Comparison of ENCODE assay signal across 20 cellular contexts in the genomic region with DNA sequence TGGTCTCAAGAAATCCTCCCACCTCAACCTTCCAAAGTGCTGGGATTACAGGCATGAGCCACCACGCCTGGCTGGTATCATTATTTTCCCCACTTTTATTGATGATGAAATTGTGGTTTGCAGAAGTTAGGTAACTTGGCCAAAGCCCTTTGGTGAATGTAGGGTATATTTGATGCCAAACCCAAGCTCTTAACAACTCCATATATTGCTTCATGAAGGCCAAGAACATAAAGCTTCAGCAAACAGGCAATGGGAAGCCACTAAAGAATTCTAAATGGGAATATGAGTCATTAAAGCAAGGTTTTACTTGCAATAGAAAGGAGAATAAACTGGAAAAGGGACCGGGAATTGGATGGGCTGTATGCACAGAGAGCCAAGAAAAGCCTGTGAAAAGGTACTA.
DNase-seq lines count a peak whose midpoint lies in the region; FAIRE-seq and TF ChIP-seq lines count a peak whose summit lies in the region.
"Had no signal": no experiment of that assay in that cellular context is flagged by ENCODE, and none has a peak within 500 bp of the region (broad histone marks: within the 10 kb centered on the region; RNA-seq: fewer than 3 reads in every experiment).

No MANE protein-coding gene starts in this region.

- TF ChIP-seq CTCF in AG10803 (conservative IDR thresholded peaks at IDR 0.05; ENCODE audit: low read length) (no peak), bronchial epithelial cell (IDR thresholded peaks at IDR 0.05; ENCODE audit: insufficient read depth, low read length, severe bottlenecking) (no peak), hepatocyte (IDR thresholded peaks at IDR 0.05; ENCODE audit: poor library complexity) (no peak)

- H3K9me3 ChIP-seq in GM23248 (ENCODE audit: low read depth) (no peaks in the 10 kb centered on the region), mesenchymal stem cell (ENCODE audit: control insufficient read depth, low read length) (no peaks in the 10 kb centered on the region), hepatocyte (ENCODE audit: low read depth) (no peaks in the 10 kb centered on the region)
- H3K9me3 ChIP-seq: HAP-1 had no signal

- no peak overlapping the region for H2BK15ac ChIP-seq in mesenchymal stem cell (ENCODE audit: low read depth, poor library complexity, severe bottlenecking)

- H3K14ac ChIP-seq in mesenchymal stem cell (ENCODE audit: low read length in 2 of 2): no peak overlapping the region

- no peak overlapping the region for H2BK120ac ChIP-seq in mesenchymal stem cell (ENCODE audit: low read depth, low read length)

- H3K27me3 ChIP-seq in GM23248 (replicated peaks; ENCODE audit: insufficient read depth) (no peaks in the 10 kb centered on the region), bronchial epithelial cell (ENCODE audit: control insufficient read depth, insufficient read depth, low read length) (no peaks in the 10 kb centered on the region), mesenchymal stem cell (ENCODE audit: control insufficient read depth in 1 of 2, insufficient read depth in 1 of 2, low read length in 2 of 2) (no peaks in the 10 kb centered on the region), hepatocyte (no peaks in the 10 kb centered on the region)

- no peak overlapping the region for H3K23ac ChIP-seq in mesenchymal stem cell (ENCODE audit: low read length in 2 of 2)

- H2AFZ ChIP-seq in GM23248 (no peak overlapping the region), mesenchymal stem cell (ENCODE audit: low read depth, low read length) (no peak overlapping the region), hepatocyte (no peak overlapping the region)

- H3K27ac ChIP-seq in GM23248: no peak overlapping the region
- peak overlapping the region; percentile 28 for H3K27ac ChIP-seq in mesenchymal stem cell (ENCODE audit: low read length, poor library complexity, severe bottlenecking)
- no peak overlapping the region for H3K27ac ChIP-seq in hepatocyte
- H3K27ac ChIP-seq: KMS-11 had no signal

- no peaks in the 10 kb centered on the region; the same call in 1 of the 2 replicates for H4K20me1 ChIP-seq in GM23248 (ENCODE audit: insufficient read depth)
- no peaks in the 10 kb centered on the region for H4K20me1 ChIP-seq in hepatocyte (ENCODE audit: insufficient read depth, poor library complexity, severe bottlenecking)

- H3K9me2 ChIP-seq in GM23248 (ENCODE audit: insufficient read depth) (no peaks in the 10 kb centered on the region), hepatocyte (replicated peaks; ENCODE audit: insufficient read depth) (no peaks in the 10 kb centered on the region)

- no peak overlapping the region for H3K18ac ChIP-seq in mesenchymal stem cell (ENCODE audit: low read depth in 1 of 2, low read length in 2 of 2)

- no peak overlapping the region for H3K9ac ChIP-seq in GM23248
- H3K9ac ChIP-seq in mesenchymal stem cell (ENCODE audit: low read length): no peak overlapping the region
- H3K9ac ChIP-seq: KMS-11 had no signal

- H3K4me2 ChIP-seq in GM23248 (ENCODE audit: unreplicated experiment) (no peak overlapping the region), mesenchymal stem cell (ENCODE audit: low read length, poor library complexity, severe bottlenecking) (no peak overlapping the region), hepatocyte (no peak overlapping the region)
- H3K4me2 ChIP-seq: KMS-11 had no signal

- in situ Hi-C loops in GM23248 (cut with MboI): no loop called here

- no peak overlapping the region for H2BK12ac ChIP-seq in mesenchymal stem cell (ENCODE audit: low read length in 2 of 2)

- H3F3A ChIP-seq in GM23248 (ENCODE audit: insufficient read depth): no peaks in the 10 kb centered on the region

- H3K4me3 ChIP-seq in AG10803 (ENCODE audit: low read length) (no peak overlapping the region), GM23248 (no peak overlapping the region), bronchial epithelial cell (ENCODE audit: low read depth, low read length) (no peak overlapping the region), mesenchymal stem cell (ENCODE audit: insufficient read depth in 1 of 2, low read depth in 1 of 2, low read length in 2 of 2) (no peak overlapping the region), hepatocyte (no peak overlapping the region)
- H3K4me3 ChIP-seq: HAP-1 had no signal

- H3K36me3 ChIP-seq in GM23248 (ENCODE audit: low read depth) (peaks cover 7% of the 10 kb centered on the region; the same call in 1 of the 2 replicates), bronchial epithelial cell (ENCODE audit: control insufficient read depth, insufficient read depth, low read length) (peaks cover 9% of the 10 kb centered on the region), mesenchymal stem cell (ENCODE audit: control insufficient read depth in 1 of 2, insufficient read depth in 2 of 2, low read depth in 1 of 2, low read length in 2 of 2) (peaks cover 5 to 29% of the 10 kb centered on the region in 2 experiments), hepatocyte (replicated peaks; ENCODE audit: insufficient read depth, low read depth) (no peaks in the 10 kb centered on the region)
- H3K36me3 ChIP-seq: HAP-1 had no signal

- H3K79me2 ChIP-seq in GM23248 (ENCODE audit: insufficient read depth) (peaks cover 3% of the 10 kb centered on the region; the same call in 1 of the 2 replicates), hepatocyte (no peaks in the 10 kb centered on the region)

- no peak overlapping the region for H4K91ac ChIP-seq in mesenchymal stem cell (ENCODE audit: low read length)

- peak; percentile 63 for DNase-seq in AG10803 (ENCODE audit: low read depth)
- peak; percentile 18 for DNase-seq in GM23248
- peak; percentile 11 for DNase-seq in bronchial epithelial cell (ENCODE audit: low read depth)
- no peak for DNase-seq in mesenchymal stem cell
- no peak for DNase-seq in NCI-H187 (lab: John Stamatoyannopoulos, UW)
- DNase-seq in activated gamma-delta T cell (lab: John Stamatoyannopoulos, UW): no peak
- DNase-seq in hepatocyte (ENCODE audit: low spot score): no peak
- DNase-seq: activated CD8-positive, alpha-beta memory T cell treated with anti-CD3 and anti-CD28 coated beads, Interleukin-2, amount 50 U/mL, for 48 hours; activated naive CD4-positive, alpha-beta T cell; caudate nucleus; CD4-positive, alpha-beta memory T cell; dermis blood vessel endothelial cell; foreskin melanocyte; naive thymus-derived CD4-positive, alpha-beta T cell; NCI-H1694 treated with DMSO at 0.1 percent for 48 hours; stimulated activated CD4-positive, alpha-beta T cell treated with anti-CD3 and anti-CD28 coated beads, Interleukin-4, amount 100 ng/mL, for 1 hour; stimulated activated naive CD4-positive, alpha-beta T cell; T-helper 2 cell had no signal

- no peak overlapping the region for H2AK5ac ChIP-seq in mesenchymal stem cell (ENCODE audit: low read length, severe bottlenecking)

- no peak overlapping the region for H4K8ac ChIP-seq in mesenchymal stem cell (ENCODE audit: low read length)

- H3K4ac ChIP-seq in mesenchymal stem cell (ENCODE audit: low read depth in 1 of 2, low read length in 2 of 2): no peak overlapping the region

- peaks cover 15% of the 10 kb centered on the region for H3K79me1 ChIP-seq in mesenchymal stem cell (replicated peaks; ENCODE audit: low read length, poor library complexity, severe bottlenecking)

- no peak for FAIRE-seq in bronchial epithelial cell (lab: Jason Lieb, UNC)

- H3K4me1 ChIP-seq in GM23248 (ENCODE audit: insufficient read depth) (no peaks in the 10 kb centered on the region), mesenchymal stem cell (ENCODE audit: control insufficient read depth, insufficient read depth, low read depth, low read length) (peaks cover 4% of the 10 kb centered on the region), hepatocyte (ENCODE audit: insufficient read depth) (no peaks in the 10 kb centered on the region)
- H3K4me1 ChIP-seq: HAP-1 had no signal

- H2BK5ac ChIP-seq in mesenchymal stem cell (ENCODE audit: low read depth, low read length, poor library complexity, severe bottlenecking): no peak overlapping the region

- 96 to 98% methylated on average over 2 of the region's 2 CpGs for WGBS in GM23248 (ENCODE audit: low coverage in 1 of 2, low lambda C conversion rate in 2 of 2, missing lambda C conversion rate in 2 of 2), 2 experiments
- 100% methylated on average over 1 of the region's 2 CpGs for WGBS in mesenchymal stem cell
- 92% methylated on average over 2 of the region's 2 CpGs for WGBS in hepatocyte (ENCODE audit: low lambda C conversion rate, missing lambda C conversion rate)

Comparison
In these comparisons a context has a peak if more than half of its experiments do, and no peak if none do; other contexts are left out.
1. DNase-seq: peak in AG10803 (single experiment), GM23248 (single experiment) and bronchial epithelial cell (single experiment); none in mesenchymal stem cell (single experiment), NCI-H187 (0 of 2), activated gamma-delta T cell (single experiment) and hepatocyte (single experiment).